9 cellular contexts compared by ENCODE assay signal in genomic region chr10:96090463-96090800, GRCh38. TPM values are rescaled to one million over a fixed set of nuclear protein-coding genes. Genes with fewer than 3 reads are reported as not detected.
DNase-seq lines count a peak whose midpoint lies in the region; ATAC-seq and TF ChIP-seq lines count a peak whose summit lies in the region.
"Had no signal": no experiment of that assay in that cellular context is flagged by ENCODE, and none has a peak within 500 bp of the region (broad histone marks: within the 10 kb centered on the region; RNA-seq: fewer than 3 reads in every experiment).

No MANE protein-coding gene starts in this region.

- H3K27ac Mint-ChIP-seq in activated T-helper 2 cell treated with anti-CD3 and anti-CD28 coated beads, Interferon-gamma antibody, Interleukin-2, Interleukin-4, amounts not matched to agents 10 μg/mL and 5 μg/mL and 100 μg/mL, durations not matched to agents 14 hours and 24 hours and 36 hours = peak overlapping the region; percentile 98

- H3K27ac ChIP-seq in right atrium auricular region (peak overlapping the region; percentile 89 to 93), left lung (peak overlapping the region; percentile 93 to 95), upper lobe of left lung (peak overlapping the region; percentile 92 to 98 (median 94))

- DNase-seq in right atrium auricular region (ENCODE audit: low spot score) (no peak), left ventricle myocardium superior (no peak), left lung (no peak), upper lobe of left lung (no peak), DMS153 (lab: John Stamatoyannopoulos, UW) (no peak)
- DNase-seq in activated T-helper 2 cell treated with anti-CD3 and anti-CD28 coated beads, Interferon-gamma antibody, Interleukin-2, Interleukin-4, amounts not matched to agents 10 μg/mL and 5 μg/mL and 100 μg/mL, durations not matched to agents 14 hours and 24 hours and 36 hours (ENCODE audit: low spot score) = no peak
- no peak for DNase-seq in activated effector memory CD4-positive, alpha-beta T cell treated with Interleukin-2 at 50 U/mL for 16 hours
- DNase-seq in activated effector memory CD4-positive, alpha-beta T cell treated with anti-CD3 and anti-CD28 coated beads, Interleukin-2, amount 50 U/mL, for 16 hours = no peak

- peaks cover 14% of the 10 kb centered on the region for H3K9me3 Mint-ChIP-seq in activated T-helper 2 cell treated with anti-CD3 and anti-CD28 coated beads, Interferon-gamma antibody, Interleukin-2, Interleukin-4, amounts not matched to agents 10 μg/mL and 5 μg/mL and 100 μg/mL, durations not matched to agents 14 hours and 24 hours and 36 hours
- H3K9me3 Mint-ChIP-seq: neural crest cell had no signal

- intact Hi-C loops in left ventricle myocardium superior (cut with micrococcal nuclease) (loop anchor here (5.0 kb wide), 1 partner anchor 37 kb away; no protein-coding TSS in a partner anchor), left lung (cut with DNase I) (loop anchor here in 1 of 2 donors (5.0 kb wide), 1 partner anchor 37 kb away; no protein-coding TSS in a partner anchor)
- intact Hi-C loops in activated T-helper 2 cell treated with anti-CD3 and anti-CD28 coated beads, Interferon-gamma antibody, Interleukin-2, Interleukin-4, amounts not matched to agents 10 μg/mL and 5 μg/mL and 100 μg/mL, durations not matched to agents 14 hours and 24 hours and 36 hours (cut with micrococcal nuclease) = loop anchor here (1.0 kb wide), 2 partner anchors 40 to 46 kb away; partner anchors contain the start of gene ZNF518A

- no peaks in the 10 kb centered on the region for H3K27me3 ChIP-seq in right atrium auricular region
- H3K27me3 ChIP-seq in left lung = peaks cover 35 to 36% of the 10 kb centered on the region in 2 donors
- peaks cover 0 to 8% (median 0%) of the 10 kb centered on the region in 4 donors for H3K27me3 ChIP-seq in upper lobe of left lung

- peaks cover 0 to 6% of the 10 kb centered on the region in 2 donors for H3K4me1 ChIP-seq in right atrium auricular region
- peaks cover 0 to 7% of the 10 kb centered on the region in 2 donors for H3K4me1 ChIP-seq in left lung
- H3K4me1 ChIP-seq in upper lobe of left lung = peaks cover 0 to 6% (median 4%) of the 10 kb centered on the region in 4 donors

- H3K4me3 ChIP-seq in right atrium auricular region (peak overlapping the region; percentile 73 to 90), left lung (peak overlapping the region; percentile 51 to 75), upper lobe of left lung (peak overlapping the region; percentile 59 to 86 (median 70))

- peaks cover 9% of the 10 kb centered on the region for H3K4me1 Mint-ChIP-seq in activated T-helper 2 cell treated with anti-CD3 and anti-CD28 coated beads, Interferon-gamma antibody, Interleukin-2, Interleukin-4, amounts not matched to agents 10 μg/mL and 5 μg/mL and 100 μg/mL, durations not matched to agents 14 hours and 24 hours and 36 hours (ENCODE audit: low read depth)
- H3K4me1 Mint-ChIP-seq: neural crest cell had no signal

- no peak for TF ChIP-seq POLR2A in upper lobe of left lung (IDR thresholded peaks at IDR 0.05)

- no peak for TF ChIP-seq CTCF in right atrium auricular region (IDR thresholded peaks at IDR 0.05)
- TF ChIP-seq CTCF in left lung (IDR thresholded peaks at IDR 0.05) = no peak
- no peak for TF ChIP-seq CTCF in upper lobe of left lung (IDR thresholded peaks at IDR 0.05)

- peak overlapping the region; percentile 91 for H3K4me3 Mint-ChIP-seq in activated T-helper 2 cell treated with anti-CD3 and anti-CD28 coated beads, Interferon-gamma antibody, Interleukin-2, Interleukin-4, amounts not matched to agents 10 μg/mL and 5 μg/mL and 100 μg/mL, durations not matched to agents 14 hours and 24 hours and 36 hours (ENCODE audit: low read depth)
- H3K4me3 Mint-ChIP-seq: neural crest cell had no signal

- ATAC-seq in left ventricle myocardium superior = no peak
- no peak for ATAC-seq in left lung
- no peak for ATAC-seq in upper lobe of left lung (ENCODE audit: low FRiP score in 2 of 2)

- 81 to 87% methylated on average over 7 to 9 of the region's 9 CpGs for WGBS in upper lobe of left lung, 2 donors

- H3K36me3 Mint-ChIP-seq in activated T-helper 2 cell treated with anti-CD3 and anti-CD28 coated beads, Interferon-gamma antibody, Interleukin-2, Interleukin-4, amounts not matched to agents 10 μg/mL and 5 μg/mL and 100 μg/mL, durations not matched to agents 14 hours and 24 hours and 36 hours (ENCODE audit: low read depth) = peaks cover 21% of the 10 kb centered on the region

- H3K36me3 ChIP-seq in right atrium auricular region (no peaks in the 10 kb centered on the region), left lung (no peaks in the 10 kb centered on the region), upper lobe of left lung (no peaks in the 10 kb centered on the region)

- peaks cover 21% of the 10 kb centered on the region for H3K27me3 Mint-ChIP-seq in activated T-helper 2 cell treated with anti-CD3 and anti-CD28 coated beads, Interferon-gamma antibody, Interleukin-2, Interleukin-4, amounts not matched to agents 10 μg/mL and 5 μg/mL and 100 μg/mL, durations not matched to agents 14 hours and 24 hours and 36 hours (ENCODE audit: low read depth)

- no peak for TF ChIP-seq EP300 in upper lobe of left lung (IDR thresholded peaks at IDR 0.05)

- H3K9me3 ChIP-seq in right atrium auricular region = no peaks in the 10 kb centered on the region
- no peaks in the 10 kb centered on the region for H3K9me3 ChIP-seq in left lung
- peaks cover 0 to 3% (median 0%) of the 10 kb centered on the region in 4 donors for H3K9me3 ChIP-seq in upper lobe of left lung

RNA-seq across cellular contexts. Expression of gene ZNF518A, which starts 39.7 kb away (rescaled TPM):
- 1 to 10 TPM; 6.2 to 8.1 TPM for total RNA-seq in right atrium auricular region
- 9.6 TPM for total RNA-seq in left ventricle myocardium superior
- 16.0 and 18.0 TPM in 2 replicates for total RNA-seq in activated T-helper 2 cell treated with anti-CD3 and anti-CD28 coated beads, Interferon-gamma antibody, Interleukin-2, Interleukin-4, amounts not matched to agents 10 μg/mL and 5 μg/mL and 100 μg/mL, durations not matched to agents 14 hours and 24 hours and 36 hours
- 10 to 100 TPM; 19.5 to 23.1 TPM for total RNA-seq in left lung
- 10 to 100 TPM in 5 of 6 donors, 1 to 10 TPM in 1; 4.7 to 29.5 (median 16.7) TPM for total RNA-seq in upper lobe of left lung

RNA-seq across cellular contexts. Expression of gene CCNJ, which starts 47.0 kb away (rescaled TPM):
- total RNA-seq in right atrium auricular region (1 to 10 TPM; 2.2 to 3.3 TPM), left ventricle myocardium superior (3.0 TPM), left lung (1 to 10 TPM; 7.9 TPM), upper lobe of left lung (1 to 10 TPM in 5 of 6 donors, under 1 TPM in 1; 0.55 to 7.7 (median 5.5) TPM)
- total RNA-seq in activated T-helper 2 cell treated with anti-CD3 and anti-CD28 coated beads, Interferon-gamma antibody, Interleukin-2, Interleukin-4, amounts not matched to agents 10 μg/mL and 5 μg/mL and 100 μg/mL, durations not matched to agents 14 hours and 24 hours and 36 hours = 8.3 and 9.3 TPM in 2 replicates
